14 cellular contexts compared by ENCODE assay signal in the genomic region with DNA sequence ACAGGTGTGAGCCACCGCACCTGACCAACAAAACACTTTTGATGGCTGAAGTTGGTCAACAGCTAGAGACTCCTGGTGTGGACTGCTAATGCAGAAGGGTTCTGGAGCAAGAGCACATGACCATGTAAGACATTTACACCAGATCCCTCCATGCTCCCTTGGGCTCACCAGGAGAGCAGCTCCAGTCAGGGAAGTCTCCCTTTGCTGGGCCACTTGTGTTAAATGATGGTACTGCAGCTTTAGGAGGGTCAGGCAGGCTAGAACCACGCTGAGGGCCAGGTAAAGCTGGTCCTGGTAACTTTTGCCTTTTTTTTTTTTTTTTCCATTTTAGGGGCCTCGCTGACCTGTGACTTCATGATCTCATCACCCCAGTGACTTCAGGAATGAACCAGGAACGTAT.
DNase-seq lines count a peak whose midpoint lies in the region; ATAC-seq and TF ChIP-seq lines count a peak whose summit lies in the region.
"Had no signal": no experiment of that assay in that cellular context is flagged by ENCODE, and none has a peak within 500 bp of the region (broad histone marks: within the 10 kb centered on the region; RNA-seq: fewer than 3 reads in every experiment).

No MANE protein-coding gene starts in this region.

- intact Hi-C loops in IMR-90 (cut with micrococcal nuclease) (loop anchor here (5.0 to 10.0 kb wide), 2 partner anchors 76 to 364 kb away; no protein-coding TSS in a partner anchor), sigmoid colon (cut with DNase I) (loop anchor here (5.0 kb wide), 1 partner anchor 176 kb away; no protein-coding TSS in a partner anchor), A673 (cut with micrococcal nuclease; ENCODE audit: unreplicated experiment) (no loop called here)

- H4K91ac ChIP-seq in IMR-90 (ENCODE audit: insufficient read depth, low read depth, low read length): peak overlapping the region; percentile 100

- peak overlapping the region; percentile 92 to 98; a peak in 3 of 4 replicates for H4K8ac ChIP-seq in IMR-90 (ENCODE audit: low read depth in 2 of 2, low read length in 2 of 2)

- POLR2A ChIA-PET in AG04450 (lab: Yijun Ruan, JAX) (interaction anchor here (2.0 kb wide), 1 partner anchor 89 kb away, joined by 13 read pairs; no protein-coding TSS in a partner anchor), IMR-90 (lab: Charles Lee; ENCODE audit: unreplicated experiment) (no interaction called here), A673 (lab: Charles Lee; ENCODE audit: low non-redundant PET) (no interaction called here)

- WGBS in IMR-90 (ENCODE audit: extremely low coverage in 2 of 2, insufficient read length in 1 of 2), 2 experiments: no CpG with 5 or more reads among the region's 4 CpGs
- WGBS in sigmoid colon, 2 donors: 84 to 85% methylated on average over 4 of the region's 4 CpGs

- H2BK20ac ChIP-seq in IMR-90 (ENCODE audit: low read depth, low read length): peak overlapping the region; percentile 100

- H3K4ac ChIP-seq in IMR-90 (ENCODE audit: low read depth, low read length): peak overlapping the region; percentile 100

- H3K9ac ChIP-seq in IMR-90 (ENCODE audit: low read depth, low read length): no peak overlapping the region

- TF ChIP-seq CTCF in AG04450 (IDR thresholded peaks at IDR 0.05; ENCODE audit: low read depth, low read length) (peak; percentile 11; the same call in 1 of the 2 replicates), IMR-90 (conservative IDR thresholded peaks at IDR 0.05; ENCODE audit: low read depth, low read length) (no peak), sigmoid colon (IDR thresholded peaks at IDR 0.05) (no peak), A673 (conservative IDR thresholded peaks at IDR 0.05; ENCODE audit: low read depth, low read length) (no peak)

- no peak overlapping the region for H2AK9ac ChIP-seq in IMR-90 (replicated peaks; ENCODE audit: low read depth, low read length, poor library complexity)

- no peak overlapping the region for H2BK5ac ChIP-seq in IMR-90 (ENCODE audit: low read depth, low read length, poor library complexity, severe bottlenecking)

- no peak overlapping the region for H3K4me3 ChIP-seq in AG04450 (ENCODE audit: low read depth, low read length)
- no peak overlapping the region for H3K4me3 ChIP-seq in IMR-90 (ENCODE audit: insufficient read depth, low read depth, low read length)
- no peak overlapping the region for H3K4me3 ChIP-seq in sigmoid colon
- H3K4me3 ChIP-seq in A673 (ENCODE audit: low read depth, low read length, poor library complexity, severe bottlenecking): no peak overlapping the region

- DNase-seq in AG04450 (ENCODE audit: low read depth, low spot score) (no peak), IMR-90 (no peak), iPS-NIHi7 (ENCODE audit: extremely low spot score) (peak; percentile 52), sigmoid colon (peak; percentile 30), A673 (ENCODE audit: low spot score) (no peak), erythroblast (lab: John Stamatoyannopoulos, UW) (no peak), UCSD-AML1 (lab: John Stamatoyannopoulos, UW; ENCODE audit: unreplicated experiment) (no peak)
- DNase-seq: effector CD8-positive, alpha-beta T cell; islet precursor cell; Kasumi-1; NCI-H1694; stimulated activated CD4-positive, alpha-beta T cell treated with anti-CD3 and anti-CD28 coated beads, Interleukin-4, amount 100 ng/mL, for 1 hour had no signal

- peak overlapping the region; percentile 100 for H2BK120ac ChIP-seq in IMR-90 (ENCODE audit: low read depth, low read length)

- H3K27me3 ChIP-seq in AG04450 (ENCODE audit: control insufficient read depth, insufficient read depth, low read length) (no peaks in the 10 kb centered on the region), IMR-90 (ENCODE audit: control insufficient read depth, insufficient read depth, low read length) (no peaks in the 10 kb centered on the region), sigmoid colon (no peaks in the 10 kb centered on the region), A673 (replicated peaks; ENCODE audit: insufficient read depth, low read depth, low read length, poor library complexity) (peaks cover 3% of the 10 kb centered on the region)

- no peaks in the 10 kb centered on the region for H4K20me1 ChIP-seq in IMR-90 (ENCODE audit: insufficient read depth, low read length)

- no peak overlapping the region for H2AFZ ChIP-seq in IMR-90 (replicated peaks; ENCODE audit: low read length, poor library complexity)

- peaks cover 15% of the 10 kb centered on the region; the same call in 1 of the 2 replicates for H3K9me3 ChIP-seq in AG04450 (ENCODE audit: control insufficient read depth, insufficient read depth, low read length)
- peaks cover 4% of the 10 kb centered on the region; the same call in 1 of the 2 replicates for H3K9me3 ChIP-seq in IMR-90 (ENCODE audit: control insufficient read depth, insufficient read depth, low read length)
- no peaks in the 10 kb centered on the region for H3K9me3 ChIP-seq in sigmoid colon
- no peaks in the 10 kb centered on the region for H3K9me3 ChIP-seq in A673 (ENCODE audit: low read depth, low read length, poor library complexity, severe bottlenecking)

- in situ Hi-C loops in IMR-90 (cut with MboI; ENCODE audit: low sequenced_read_pairs): no loop called here

- BruUV-seq in IMR-90 (replicated peaks; lab: Mats Ljungman, UMichigan) (no TSS peak), A673 (replicated peaks; lab: Mats Ljungman, UMichigan) (no TSS peak)

- H3K79me1 ChIP-seq in IMR-90 (ENCODE audit: low read depth in 1 of 2, low read length in 2 of 2): 0 out of 4 replicates have a peak, but pooled peaks cover 0 to 3% of the 10 kb centered on the region in 2 experiments

- CTCF ChIA-PET in AG04450 (lab: Charles Lee) (interaction anchor here (0.7 to 10.9 kb wide), 2 partner anchors 24 to 174 kb away, joined by 4 to 127 read pairs; no protein-coding TSS in a partner anchor), IMR-90 (lab: Yijun Ruan, JAX) (interaction anchor here (0.9 to 3.5 kb wide), 3 partner anchors 28 to 176 kb away, joined by 3 to 18 read pairs (median 3); no protein-coding TSS in a partner anchor), A673 (lab: Charles Lee) (interaction anchor here (0.6 kb wide), 1 partner anchor 18 kb away, joined by 3 read pairs; no protein-coding TSS in a partner anchor)

- H3K36me3 ChIP-seq in IMR-90 (ENCODE audit: control insufficient read depth, insufficient read depth, low read length) (no peaks in the 10 kb centered on the region), sigmoid colon (no peaks in the 10 kb centered on the region), A673 (ENCODE audit: insufficient read depth, low read length, poor library complexity, severe bottlenecking) (no peaks in the 10 kb centered on the region)

- peak overlapping the region; percentile 86; the same call in 1 of the 2 replicates for H4K5ac ChIP-seq in IMR-90 (ENCODE audit: low read depth, low read length)

- dilution Hi-C loops in IMR-90 (cut with HindIII; ENCODE audit: low sequenced_read_pairs, unreplicated experiment): no loop called here

- TF ChIP-seq RAD21 in IMR-90 (IDR thresholded peaks at IDR 0.05; ENCODE audit: low read length): no peak

- TF ChIP-seq EP300 in sigmoid colon (IDR thresholded peaks at IDR 0.05): no peak

- no peak overlapping the region for H3K23ac ChIP-seq in IMR-90 (ENCODE audit: low read depth, low read length)

- H3K27ac ChIP-seq in AG04450 (ENCODE audit: low read depth, low read length) (no peak overlapping the region), IMR-90 (ENCODE audit: insufficient read depth, low read length) (peak overlapping the region; percentile 95; the same call in 1 of the 2 replicates), sigmoid colon (peak overlapping the region; percentile 72 to 88 (median 82)), A673 (ENCODE audit: low read depth, low read length, poor library complexity, severe bottlenecking) (no peak overlapping the region)

- H3K9me1 ChIP-seq in IMR-90 (ENCODE audit: insufficient read depth, low read length): peaks cover 23% of the 10 kb centered on the region

- H2BK15ac ChIP-seq in IMR-90 (ENCODE audit: low read depth, low read length): peak overlapping the region; percentile 99; the same call in 2 of the 3 replicates

- ATAC-seq in IMR-90 (ENCODE audit: low read depth): no peak
- ATAC-seq in GM19023 (IDR thresholded peaks at IDR 0.05; ENCODE audit: unreplicated experiment): no peak
- ATAC-seq: SK-N-SH treated with all-trans-retinoic acid at 6 μM for 48 hours had no signal

- peak overlapping the region; percentile 91 for H3K18ac ChIP-seq in IMR-90 (ENCODE audit: low read depth, low read length)

- peak overlapping the region; percentile 96 for H2AK5ac ChIP-seq in IMR-90 (ENCODE audit: low read depth, low read length)

- peaks cover 44% of the 10 kb centered on the region for H3K4me1 ChIP-seq in IMR-90 (ENCODE audit: control insufficient read depth, insufficient read depth, low read length)
- peaks cover 0 to 66% (median 57%) of the 10 kb centered on the region in 4 donors for H3K4me1 ChIP-seq in sigmoid colon
- H3K4me1 ChIP-seq in A673 (ENCODE audit: insufficient read depth, low read length, poor library complexity, severe bottlenecking): no peaks in the 10 kb centered on the region

- TF ChIP-seq POLR2A in IMR-90 (IDR thresholded peaks at IDR 0.05; ENCODE audit: low read depth, low read length) (no peak), sigmoid colon (IDR thresholded peaks at IDR 0.05) (no peak), erythroblast (IDR thresholded peaks at IDR 0.05; ENCODE audit: low read length) (no peak)

- peak overlapping the region; percentile 100; the same call in 1 of the 2 replicates for H3K14ac ChIP-seq in IMR-90 (replicated peaks; ENCODE audit: low read depth, low read length)

- no peak overlapping the region for H3K4me2 ChIP-seq in IMR-90 (ENCODE audit: low read depth, low read length)

- H3K56ac ChIP-seq in IMR-90 (ENCODE audit: extremely low read depth, insufficient read depth, low read length): no peak overlapping the region

TF ChIP-seq in IMR-90, 13 proteins besides CTCF, POLR2A, EP300 and RAD21:
- TF ChIP-seq, protein P1, sequence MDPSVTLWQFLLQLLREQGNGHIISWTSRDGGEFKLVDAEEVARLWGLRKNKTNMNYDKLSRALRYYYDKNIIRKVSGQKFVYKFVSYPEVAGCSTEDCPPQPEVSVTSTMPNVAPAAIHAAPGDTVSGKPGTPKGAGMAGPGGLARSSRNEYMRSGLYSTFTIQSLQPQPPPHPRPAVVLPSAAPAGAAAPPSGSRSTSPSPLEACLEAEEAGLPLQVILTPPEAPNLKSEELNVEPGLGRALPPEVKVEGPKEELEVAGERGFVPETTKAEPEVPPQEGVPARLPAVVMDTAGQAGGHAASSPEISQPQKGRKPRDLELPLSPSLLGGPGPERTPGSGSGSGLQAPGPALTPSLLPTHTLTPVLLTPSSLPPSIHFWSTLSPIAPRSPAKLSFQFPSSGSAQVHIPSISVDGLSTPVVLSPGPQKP (IDR thresholded peaks at IDR 0.05; ENCODE audit: borderline replicate concordance, low read depth, low read length): no peak
- TF ChIP-seq BHLHE40 (IDR thresholded peaks at IDR 0.05; ENCODE audit: low read depth, low read length) (no peak), MAZ (IDR thresholded peaks at IDR 0.05; ENCODE audit: borderline replicate concordance, low read depth, low read length) (no peak), RCOR1 (IDR thresholded peaks at IDR 0.05; ENCODE audit: insufficient replicate concordance, low read length) (no peak), MXI1 (IDR thresholded peaks at IDR 0.05; ENCODE audit: borderline replicate concordance, low read depth, low read length) (no peak), CEBPB (IDR thresholded peaks at IDR 0.05; ENCODE audit: low read depth, low read length) (no peak)

Comparison
In these comparisons a context has a peak if more than half of its experiments do, and no peak if none do; other contexts are left out.
1. DNase-seq: peak in iPS-NIHi7 (single experiment) and sigmoid colon (single experiment); none in AG04450 (single experiment), IMR-90 (single experiment), A673 (single experiment), erythroblast (0 of 2) and UCSD-AML1 (single experiment).
2. H3K27ac ChIP-seq: peak in IMR-90 (single experiment) and sigmoid colon (4 of 4); none in AG04450 (single experiment) and A673 (single experiment).